In the genomic region with DNA sequence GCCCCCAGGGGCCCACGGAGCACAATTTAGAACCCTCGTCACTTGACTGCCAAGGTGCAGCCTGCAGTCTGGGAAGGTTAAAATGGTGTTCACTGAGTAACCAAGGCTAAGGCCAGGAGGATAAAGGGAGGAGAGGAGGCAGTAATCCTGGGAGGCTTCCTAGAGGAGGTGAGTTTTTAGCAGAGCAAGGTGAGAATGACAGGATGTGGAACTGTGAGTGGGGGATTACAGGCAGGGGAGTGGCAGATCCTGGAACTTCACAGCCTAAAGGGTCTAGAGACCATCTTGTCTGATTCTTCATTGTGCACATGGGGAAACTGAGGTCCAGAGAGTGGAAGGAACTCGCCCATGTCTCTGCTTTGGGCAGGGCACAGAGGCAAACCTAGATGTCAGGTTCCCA, we compare ENCODE assay signal across 27 cellular contexts. TPM values are rescaled to one million over a fixed set of nuclear protein-coding genes. Genes with fewer than 3 reads are reported as not detected.
DNase-seq lines count a peak whose midpoint lies in the region; ATAC-seq, FAIRE-seq and TF ChIP-seq lines count a peak whose summit lies in the region.
"Had no signal": no experiment of that assay in that cellular context is flagged by ENCODE, and none has a peak within 500 bp of the region (broad histone marks: within the 10 kb centered on the region; RNA-seq: fewer than 3 reads in every experiment).

No MANE protein-coding gene starts in this region.

- no peaks in the 10 kb centered on the region for H4K20me1 ChIP-seq in neural progenitor cell (ENCODE audit: low read depth)
- H4K20me1 ChIP-seq: BLaER1 had no signal

- H3K4me3 ChIP-seq in NT2/D1 (ENCODE audit: insufficient read length, low read depth), result no peak overlapping the region
- H3K4me3 ChIP-seq in bronchial epithelial cell (ENCODE audit: low read depth, low read length), result no peak overlapping the region
- H3K4me3 ChIP-seq in neural progenitor cell, result no peak overlapping the region
- H3K4me3 ChIP-seq: BLaER1, GM12878 had no signal

- DNase-seq in NT2/D1 (ENCODE audit: low read depth, low spot score) (no peak), bronchial epithelial cell (ENCODE audit: low read depth) (no peak), neural progenitor cell (ENCODE audit: low spot score) (no peak), NCI-H1092 treated with DMSO at 0.1 percent for 48 hours (lab: John Stamatoyannopoulos, UW) (no peak), ACHN (no peak)
- no peak for DNase-seq in activated CD4-positive, CD25-positive, alpha-beta regulatory T cell (lab: John Stamatoyannopoulos, UW)
- DNase-seq: 8988T; BE2C; C1 segment of cervical spinal cord; CD4-positive, alpha-beta memory T cell; CD4-positive, CD25-positive, alpha-beta regulatory T cell; CD8-positive, alpha-beta memory T cell; COR-L47; DMS 273 treated with DMSO at 0.1 percent for 48 hours; DMS153; DMS53; DMS79; DND-41; EL; GDM1 had no signal

- H3K27me3 ChIP-seq in NT2/D1 (ENCODE audit: insufficient read depth, insufficient read length), result no peaks in the 10 kb centered on the region
- H3K27me3 ChIP-seq in bronchial epithelial cell (ENCODE audit: control insufficient read depth, insufficient read depth, low read length), result no peaks in the 10 kb centered on the region
- no peaks in the 10 kb centered on the region for H3K27me3 ChIP-seq in neural progenitor cell
- H3K27me3 ChIP-seq: BE2C, BLaER1 had no signal

- no peak overlapping the region for H3K27ac ChIP-seq in neural progenitor cell
- H3K27ac ChIP-seq: BLaER1 had no signal

- no peak overlapping the region for H2AFZ ChIP-seq in neural progenitor cell (replicated peaks)

- peaks cover 5% of the 10 kb centered on the region for H3K27me3 Mint-ChIP-seq in neural progenitor cell (ENCODE audit: insufficient read depth, low read depth)
- H3K27me3 Mint-ChIP-seq: CD4-positive, CD25-positive, alpha-beta regulatory T cell had no signal

- H3K9me3 ChIP-seq in NT2/D1 (ENCODE audit: insufficient read depth, low read length) (no peaks in the 10 kb centered on the region), neural progenitor cell (ENCODE audit: low read depth) (no peaks in the 10 kb centered on the region)
- H3K9me3 ChIP-seq: BE2C, BLaER1 had no signal

- H3K36me3 ChIP-seq in NT2/D1 (ENCODE audit: insufficient read depth, insufficient read length, low read length) (no peaks in the 10 kb centered on the region), bronchial epithelial cell (ENCODE audit: control insufficient read depth, insufficient read depth, low read length) (no peaks in the 10 kb centered on the region), neural progenitor cell (no peaks in the 10 kb centered on the region)
- H3K36me3 ChIP-seq: BE2C, BLaER1 had no signal

- H3K4me1 ChIP-seq in NT2/D1 (ENCODE audit: insufficient read depth, insufficient read length) (peaks cover 3% of the 10 kb centered on the region), neural progenitor cell (no peaks in the 10 kb centered on the region)

- H3K4me1 Mint-ChIP-seq in neural progenitor cell, result peaks cover 8% of the 10 kb centered on the region
- H3K4me1 Mint-ChIP-seq: CD14-positive monocyte; CD4-positive, alpha-beta memory T cell; CD4-positive, CD25-positive, alpha-beta regulatory T cell; CD8-positive, alpha-beta memory T cell had no signal

- TF ChIP-seq CTCF in bronchial epithelial cell (IDR thresholded peaks at IDR 0.05; ENCODE audit: insufficient read depth, low read length, severe bottlenecking), result no peak
- TF ChIP-seq CTCF in neural progenitor cell (IDR thresholded peaks at IDR 0.05), result no peak

- in situ Hi-C loops in ACHN (cut with HindIII; ENCODE audit: low pct_ligation_motif_present, low pct_unique_long_range_greater_than_20kb, low sequenced_read_pairs), result no loop called here

- peak; percentile 70 for FAIRE-seq in bronchial epithelial cell (lab: Jason Lieb, UNC)
- FAIRE-seq: A204.1, GM12878, GM12892, GM18507 had no signal

- no peak for ATAC-seq in HG03108 (IDR thresholded peaks at IDR 0.05; ENCODE audit: unreplicated experiment)
- ATAC-seq: GM12878 had no signal

- no peak overlapping the region for H3K4me3 Mint-ChIP-seq in neural progenitor cell
- H3K4me3 Mint-ChIP-seq: CD14-positive monocyte; CD4-positive, alpha-beta memory T cell; CD4-positive, CD25-positive, alpha-beta regulatory T cell; CD8-positive, alpha-beta memory T cell had no signal

- H3F3A ChIP-seq in neural progenitor cell (ENCODE audit: low read depth), result no peaks in the 10 kb centered on the region

- H3K27ac Mint-ChIP-seq in neural progenitor cell, result peak overlapping the region; percentile 51
- H3K27ac Mint-ChIP-seq: CD4-positive, alpha-beta memory T cell; CD4-positive, CD25-positive, alpha-beta regulatory T cell; CD8-positive, alpha-beta memory T cell had no signal

- no peaks in the 10 kb centered on the region for H3K9me3 Mint-ChIP-seq in neural progenitor cell
- H3K9me3 Mint-ChIP-seq: CD14-positive monocyte; CD4-positive, alpha-beta memory T cell; CD8-positive, alpha-beta memory T cell had no signal

- H3K9ac ChIP-seq in NT2/D1 (ENCODE audit: insufficient read length, low read depth) (peak overlapping the region; percentile 8), neural progenitor cell (no peak overlapping the region)
- H3K9ac ChIP-seq: BLaER1 had no signal

- no peaks in the 10 kb centered on the region for H3K79me2 ChIP-seq in neural progenitor cell (ENCODE audit: low read depth)

- H3K36me3 Mint-ChIP-seq in neural progenitor cell, result no peaks in the 10 kb centered on the region
- H3K36me3 Mint-ChIP-seq: CD14-positive monocyte; CD4-positive, alpha-beta memory T cell; CD4-positive, CD25-positive, alpha-beta regulatory T cell; CD8-positive, alpha-beta memory T cell had no signal

- H3K4me2 ChIP-seq in neural progenitor cell, result no peak overlapping the region
- H3K4me2 ChIP-seq: BLaER1 had no signal

RNA-seq across cellular contexts. Expression of gene ASS1, which starts 42.5 kb away (rescaled TPM):
- total RNA-seq in bronchial epithelial cell (396 and 415 TPM in 2 replicates), neural progenitor cell (ENCODE audit: low replicate concordance) (22.5 and 28.9 TPM in 2 replicates)
- total RNA-seq: CD4-positive, alpha-beta memory T cell; CD4-positive, CD25-positive, alpha-beta regulatory T cell had no signal

Comparison
In these comparisons a context has a peak if more than half of its experiments do, and no peak if none do; other contexts are left out.
1. RNA of gene ASS1, which starts 42.5 kb away (total RNA-seq): 396 to 415 TPM in bronchial epithelial cell; 22.5 to 28.9 TPM in neural progenitor cell; every median in the first group is over 10 times any median in the second.